25 cellular contexts compared by ENCODE assay signal in genomic region chr20:58128635-58129625, GRCh38.
DNase-seq lines count a peak whose midpoint lies in the region; ATAC-seq and TF ChIP-seq lines count a peak whose summit lies in the region.
"Had no signal": no experiment of that assay in that cellular context is flagged by ENCODE, and none has a peak within 500 bp of the region (broad histone marks: within the 10 kb centered on the region; RNA-seq: fewer than 3 reads in every experiment).

No MANE protein-coding gene starts in this region.

- TF ChIP-seq EP300 in esophagus muscularis mucosa (IDR thresholded peaks at IDR 0.05) (no peak), suprapubic skin (IDR thresholded peaks at IDR 0.05) (no peak)

- H4K20me1 ChIP-seq in PC-3 (ENCODE audit: low read length) = no peaks in the 10 kb centered on the region

- no TSS peak for BruUV-seq in PC-3 (replicated peaks; lab: Mats Ljungman, UMichigan)

- H3K27me3 ChIP-seq in PC-3 (ENCODE audit: low read length) (no peaks in the 10 kb centered on the region), esophagus muscularis mucosa (peaks cover 0 to 5% (median 0%) of the 10 kb centered on the region in 4 donors), suprapubic skin (peaks cover 6% of the 10 kb centered on the region)
- H3K27me3 ChIP-seq: Peyer's patch, upper lobe of left lung had no signal

- CTCF ChIA-PET in PC-3 (lab: Charles Lee) = no interaction called here

- DNase-seq in AG10803 (ENCODE audit: low read depth) (peak; percentile 28), PC-3 (no peak), esophagus muscularis mucosa (ENCODE audit: extremely low spot score) (peak; percentile 68), suprapubic skin (ENCODE audit: low spot score in 2 of 2) (peak; percentile 26 to 35), amygdala (lab: John Stamatoyannopoulos, UW) (no peak)
- DNase-seq in activated CD4-positive, alpha-beta T cell treated with anti-CD3 and anti-CD28 coated beads for 4 hours = no peak
- DNase-seq in stimulated activated CD4-positive, alpha-beta T cell treated with anti-CD3 and anti-CD28 coated beads, Interleukin-2, amount 100 ng/mL, for 24 hours = no peak
- DNase-seq: activated effector memory CD4-positive, alpha-beta T cell treated with anti-CD3 and anti-CD28 coated beads, Interleukin-2, amount 50 U/mL, for 16 hours; CD4-positive, alpha-beta T cell; dermis blood vessel endothelial cell; DMS 273 treated with DMSO at 0.1 percent for 48 hours; EL; esophagus squamous epithelium; foreskin keratinocyte; left ventricle myocardium inferior; NCI-H1105; NCI-H2029; NCI-H526; Peyer's patch; SIG-M5; stimulated activated CD4-positive, alpha-beta T cell treated with anti-CD3 and anti-CD28 coated beads, Interleukin-4, amount 100 ng/mL, for 1 hour had no signal

- no peaks in the 10 kb centered on the region for H3K9me2 ChIP-seq in PC-3 (replicated peaks; ENCODE audit: low read length)

- 84% methylated on average over 9 of the region's 14 CpGs for WGBS in esophagus muscularis mucosa
- 50% methylated on average over 9 of the region's 14 CpGs for WGBS in suprapubic skin

- intact Hi-C loops in PC-3 (cut with micrococcal nuclease) (loop anchor here (5.0 kb wide), 1 partner anchor 432 kb away; no protein-coding TSS in a partner anchor), esophagus muscularis mucosa (cut with DNase I) (no loop called here)

- H3K79me2 ChIP-seq in PC-3 (ENCODE audit: low read length) = no peaks in the 10 kb centered on the region

- ATAC-seq in PC-3 (no peak), HG03354 (IDR thresholded peaks at IDR 0.05; ENCODE audit: poor library complexity, severe bottlenecking, unreplicated experiment) (no peak)
- ATAC-seq: GM12878, K562 had no signal

- H3K4me1 ChIP-seq in PC-3 (ENCODE audit: insufficient read depth, low read length) = peaks cover 52% of the 10 kb centered on the region
- peaks cover 5 to 21% (median 15%) of the 10 kb centered on the region in 4 donors for H3K4me1 ChIP-seq in esophagus muscularis mucosa
- H3K4me1 ChIP-seq in suprapubic skin = peaks cover 30% of the 10 kb centered on the region
- H3K4me1 ChIP-seq: Peyer's patch had no signal

- H3K4me3 ChIP-seq in AG10803 (ENCODE audit: low read length) (no peak overlapping the region), PC-3 (ENCODE audit: low read length) (no peak overlapping the region), esophagus muscularis mucosa (no peak overlapping the region), suprapubic skin (no peak overlapping the region)
- H3K4me3 ChIP-seq: esophagus squamous epithelium, GM12878, K562, left ventricle myocardium inferior, Peyer's patch, upper lobe of left lung had no signal

- H3K9me3 ChIP-seq in PC-3 (ENCODE audit: low read length) = peaks cover 9% of the 10 kb centered on the region
- peaks cover 0 to 17% (median 6%) of the 10 kb centered on the region in 4 donors for H3K9me3 ChIP-seq in esophagus muscularis mucosa
- peaks cover 4% of the 10 kb centered on the region for H3K9me3 ChIP-seq in suprapubic skin
- H3K9me3 ChIP-seq: Peyer's patch, upper lobe of left lung had no signal

- H3K9ac ChIP-seq in PC-3 (ENCODE audit: low read length) = no peak overlapping the region

- H2AFZ ChIP-seq in PC-3 (ENCODE audit: low read length) = no peak overlapping the region

- H3K4me2 ChIP-seq in PC-3 (ENCODE audit: low read length) = peak overlapping the region; percentile 57

- TF ChIP-seq POLR2A in esophagus muscularis mucosa (IDR thresholded peaks at IDR 0.05; ENCODE audit: low read depth) (no peak), suprapubic skin (IDR thresholded peaks at IDR 0.05) (no peak)

- H3K27ac ChIP-seq in PC-3 (ENCODE audit: low read length) (no peak overlapping the region), esophagus muscularis mucosa (replicated peaks in 1 of 4) (no peak overlapping the region), suprapubic skin (no peak overlapping the region)
- H3K27ac ChIP-seq: foreskin keratinocyte, left ventricle myocardium inferior, Peyer's patch, upper lobe of left lung had no signal

- TF ChIP-seq CTCF in AG10803 (conservative IDR thresholded peaks at IDR 0.05; ENCODE audit: low read length) (no peak), PC-3 (conservative IDR thresholded peaks at IDR 0.05; ENCODE audit: low read depth, low read length) (no peak), esophagus muscularis mucosa (IDR thresholded peaks at IDR 0.05) (no peak), suprapubic skin (IDR thresholded peaks at IDR 0.05) (no peak)

- POLR2A ChIA-PET in PC-3 (lab: Charles Lee; ENCODE audit: unreplicated experiment) = interaction anchor here (1.0 kb wide), 1 partner anchor 17 kb away, joined by 5 read pairs; no protein-coding TSS in a partner anchor

- H3F3A ChIP-seq in PC-3 (ENCODE audit: low read length, unreplicated experiment) = no peaks in the 10 kb centered on the region

- H3K36me3 ChIP-seq in PC-3 (ENCODE audit: low read depth, low read length) (no peaks in the 10 kb centered on the region), esophagus muscularis mucosa (no peaks in the 10 kb centered on the region), suprapubic skin (no peaks in the 10 kb centered on the region)
- H3K36me3 ChIP-seq: esophagus squamous epithelium, left ventricle myocardium inferior, Peyer's patch, upper lobe of left lung had no signal

Comparison
In these comparisons a context has a peak if more than half of its experiments do, and no peak if none do; other contexts are left out.
1. DNase-seq: peak in AG10803 (single experiment), esophagus muscularis mucosa (single experiment) and suprapubic skin (2 of 2); none in PC-3 (single experiment), activated CD4-positive, alpha-beta T cell treated with anti-CD3 and anti-CD28 coated beads for 4 hours (0 of 2), stimulated activated CD4-positive, alpha-beta T cell treated with anti-CD3 and anti-CD28 coated beads, Interleukin-2, amount 100 ng/mL, for 24 hours (0 of 2) and amygdala (0 of 56).